In genomic region chr15:68993276-68993675, GRCh38 we compare ENCODE assay signal across 40 cellular contexts. TPM values are rescaled to one million over a fixed set of nuclear protein-coding genes. Genes with fewer than 3 reads are reported as not detected.
"Had no signal": no experiment of that assay in that cellular context is flagged by ENCODE, and none has a peak within 500 bp of the region (broad histone marks: within the 10 kb centered on the region; RNA-seq: fewer than 3 reads in every experiment).

No MANE protein-coding gene starts in this region.

- H3K4me1 ChIP-seq: ascending aorta, body of pancreas, breast epithelium, Peyer's patch had no signal

- H3K9me3 Mint-ChIP-seq: activated CD4-positive, alpha-beta memory T cell treated with anti-CD3 and anti-CD28 coated beads, Interleukin-2, amount 10 ng/mL, durations not matched to agents 7 days and 5 days; activated naive CD8-positive, alpha-beta T cell treated with anti-CD3 and anti-CD28 coated beads, Interleukin-2, amount 10 ng/mL, durations not matched to agents 7 days and 5 days; activated T-cell treated with anti-CD3 and anti-CD28 coated beads, Interleukin-2, amount 50 U/mL, for 72 hours; activated T-helper 17 cell treated with anti-CD3 and anti-CD28 coated beads, Interleukin-2, amount 50 U/mL, for 72 hours had no signal

- DNase-seq: activated CD4-positive, alpha-beta memory T cell treated with anti-CD3 and anti-CD28 coated beads, Interleukin-2, amount 10 ng/mL, durations not matched to agents 7 days and 5 days; activated CD4-positive, alpha-beta T cell treated with anti-CD3 and anti-CD28 coated beads for 1 hour; activated CD4-positive, alpha-beta T cell treated with anti-CD3 and anti-CD28 coated beads for 48 hours; activated CD4-positive, CD25-positive, alpha-beta regulatory T cell; activated CD8-positive, alpha-beta memory T cell treated with anti-CD3 and anti-CD28 coated beads for 24 hours; activated CD8-positive, alpha-beta memory T cell treated with anti-CD3 and anti-CD28 coated beads, Interleukin-2, amount 10 ng/mL, durations not matched to agents 7 days and 5 days; activated CD8-positive, alpha-beta memory T cell treated with anti-CD3 and anti-CD28 coated beads, Interleukin-2, amount 50 U/mL, for 48 hours; activated effector memory CD4-positive, alpha-beta T cell treated with anti-CD3 and anti-CD28 coated beads, Interleukin-2, amount 50 U/mL, for 16 hours; activated naive CD4-positive, alpha-beta T cell; activated naive CD4-positive, alpha-beta T cell treated with anti-CD3 and anti-CD28 coated beads, Interleukin-2, amount 50 U/mL, for 16 hours; activated naive CD8-positive, alpha-beta T cell treated with anti-CD3 and anti-CD28 coated beads, Interleukin-2, amount 10 ng/mL, durations not matched to agents 7 days and 5 days; activated T-cell treated with anti-CD3 and anti-CD28 coated beads, Interleukin-2, amount 50 U/mL, for 72 hours; amygdala; body of pancreas; Kasumi-1; KBM-7; MG63; NCI-H1048; NCI-H1105 treated with DMSO at 0.1 percent for 48 hours; NCI-H1436; NCI-H1694 treated with DMSO at 0.1 percent for 48 hours; NCI-H2029; NCI-H510A; NCI-H526; NCI-H748 treated with DMSO at 0.1 percent for 48 hours; NK-92 treated with Interleukin-12 subunit alpha and Interleukin-12 subunit beta, amount 100 ng/mL, for 24 hours; PC-3; Peyer's patch; RPMI8226; SIG-M5; SW 1271; T-helper 1 cell; T-helper 2 cell; T-helper 9 cell had no signal

- ATAC-seq: activated CD8-positive, alpha-beta memory T cell treated with anti-CD3 and anti-CD28 coated beads, Interleukin-2, amount 10 ng/mL, durations not matched to agents 7 days and 5 days; activated T-cell treated with anti-CD3 and anti-CD28 coated beads, Interleukin-2, amount 50 U/mL, for 72 hours; activated T-helper 17 cell treated with anti-CD3 and anti-CD28 coated beads, Interleukin-2, amount 50 U/mL, for 72 hours; body of pancreas; Right ventricle myocardium inferior had no signal

- H3K4me3 Mint-ChIP-seq: activated CD4-positive, alpha-beta memory T cell treated with anti-CD3 and anti-CD28 coated beads, Interleukin-2, amount 10 ng/mL, durations not matched to agents 7 days and 5 days; activated CD8-positive, alpha-beta memory T cell treated with anti-CD3 and anti-CD28 coated beads, Interleukin-2, amount 10 ng/mL, durations not matched to agents 7 days and 5 days; activated naive CD8-positive, alpha-beta T cell treated with anti-CD3 and anti-CD28 coated beads, Interleukin-2, amount 10 ng/mL, durations not matched to agents 7 days and 5 days; activated T-cell treated with anti-CD3 and anti-CD28 coated beads, Interleukin-2, amount 50 U/mL, for 72 hours; activated T-helper 17 cell treated with anti-CD3 and anti-CD28 coated beads, Interleukin-2, amount 50 U/mL, for 72 hours had no signal

- H3K4me1 Mint-ChIP-seq: activated CD4-positive, alpha-beta memory T cell treated with anti-CD3 and anti-CD28 coated beads, Interleukin-2, amount 10 ng/mL, durations not matched to agents 7 days and 5 days; activated CD8-positive, alpha-beta memory T cell treated with anti-CD3 and anti-CD28 coated beads, Interleukin-2, amount 10 ng/mL, durations not matched to agents 7 days and 5 days; activated naive CD8-positive, alpha-beta T cell treated with anti-CD3 and anti-CD28 coated beads, Interleukin-2, amount 10 ng/mL, durations not matched to agents 7 days and 5 days; activated T-helper 17 cell treated with anti-CD3 and anti-CD28 coated beads, Interleukin-2, amount 50 U/mL, for 72 hours had no signal

- H3K27me3 ChIP-seq: ascending aorta, body of pancreas, breast epithelium, MG63, Peyer's patch had no signal

- H3K36me3 Mint-ChIP-seq: activated CD8-positive, alpha-beta memory T cell treated with anti-CD3 and anti-CD28 coated beads, Interleukin-2, amount 10 ng/mL, durations not matched to agents 7 days and 5 days; activated naive CD8-positive, alpha-beta T cell treated with anti-CD3 and anti-CD28 coated beads, Interleukin-2, amount 10 ng/mL, durations not matched to agents 7 days and 5 days had no signal

- H3K4me3 ChIP-seq: ascending aorta, body of pancreas, breast epithelium, MG63, Peyer's patch had no signal

- H3K27ac Mint-ChIP-seq: activated CD4-positive, alpha-beta memory T cell treated with anti-CD3 and anti-CD28 coated beads, Interleukin-2, amount 10 ng/mL, durations not matched to agents 7 days and 5 days; activated CD8-positive, alpha-beta memory T cell treated with anti-CD3 and anti-CD28 coated beads, Interleukin-2, amount 10 ng/mL, durations not matched to agents 7 days and 5 days; activated naive CD8-positive, alpha-beta T cell treated with anti-CD3 and anti-CD28 coated beads, Interleukin-2, amount 10 ng/mL, durations not matched to agents 7 days and 5 days; activated T-cell treated with anti-CD3 and anti-CD28 coated beads, Interleukin-2, amount 50 U/mL, for 72 hours; activated T-helper 17 cell treated with anti-CD3 and anti-CD28 coated beads, Interleukin-2, amount 50 U/mL, for 72 hours had no signal

- H3K27ac ChIP-seq: ascending aorta, body of pancreas, breast epithelium, Peyer's patch, VCaP had no signal

- H3K9me3 ChIP-seq: ascending aorta, body of pancreas, breast epithelium, MG63, Peyer's patch had no signal

- H3K36me3 ChIP-seq: ascending aorta, breast epithelium, MG63, Peyer's patch had no signal

RNA-seq across cellular contexts. Expression of gene NOX5, which starts 21.2 kb away (rescaled TPM):
- total RNA-seq: activated CD4-positive, alpha-beta memory T cell treated with anti-CD3 and anti-CD28 coated beads, Interleukin-2, amount 10 ng/mL, durations not matched to agents 7 days and 5 days; activated T-cell treated with anti-CD3 and anti-CD28 coated beads, Interleukin-2, amount 50 U/mL, for 72 hours; activated T-helper 17 cell treated with anti-CD3 and anti-CD28 coated beads, Interleukin-2, amount 50 U/mL, for 72 hours; cardiac septum; Right ventricle myocardium inferior had no signal
